10 cellular contexts compared by ENCODE assay signal in the genomic region with DNA sequence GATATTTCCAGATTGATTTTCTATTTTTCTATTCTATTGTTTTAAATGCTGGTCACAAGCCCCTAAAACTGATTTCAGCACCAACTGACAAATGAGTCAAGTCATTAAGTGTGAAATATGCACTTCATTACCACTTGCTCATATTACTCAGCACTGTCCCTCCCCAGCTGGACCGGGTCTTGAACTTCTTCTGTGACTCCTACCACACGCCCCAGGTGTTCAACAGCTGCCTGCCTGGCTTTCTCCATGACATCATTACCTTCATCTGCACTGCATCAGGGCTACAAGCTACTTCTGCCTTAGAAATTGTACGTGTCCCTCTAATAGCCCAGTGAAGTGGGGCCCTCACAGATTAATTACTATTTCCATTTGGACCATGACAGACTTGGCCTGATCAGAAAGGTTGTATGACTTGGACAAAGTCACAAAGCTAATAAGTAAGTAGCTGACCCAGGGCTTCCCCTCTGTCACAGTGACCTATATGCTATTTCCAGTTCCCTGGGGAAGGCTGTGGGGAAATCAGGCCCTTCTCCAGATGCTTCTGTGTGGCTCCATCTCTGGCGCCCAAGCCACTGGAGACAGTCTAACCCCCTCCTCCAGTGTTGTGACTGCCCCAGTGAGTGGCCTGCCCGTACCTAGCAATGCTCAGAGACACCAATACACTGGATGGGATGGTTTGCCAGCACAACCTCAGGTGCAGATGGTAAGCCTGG. TPM values are rescaled to one million over a fixed set of nuclear protein-coding genes. Genes with fewer than 3 reads are reported as not detected.
DNase-seq lines count a peak whose midpoint lies in the region; ATAC-seq, FAIRE-seq and TF ChIP-seq lines count a peak whose summit lies in the region.
"Had no signal": no experiment of that assay in that cellular context is flagged by ENCODE, and none has a peak within 500 bp of the region (broad histone marks: within the 10 kb centered on the region; RNA-seq: fewer than 3 reads in every experiment).

No MANE protein-coding gene starts in this region.

- H3K27me3 Mint-ChIP-seq in astrocyte (ENCODE audit: low read depth, unreplicated experiment): no peaks in the 10 kb centered on the region

- H3K27ac Mint-ChIP-seq in astrocyte (ENCODE audit: unreplicated experiment): no peak overlapping the region

- POLR2A ChIA-PET in HEK293T (lab: Yijun Ruan, JAX): no interaction called here

- H3K36me3 ChIP-seq in astrocyte (ENCODE audit: insufficient read depth, low read length): peaks cover 4% of the 10 kb centered on the region
- no peaks in the 10 kb centered on the region for H3K36me3 ChIP-seq in prostate gland

- H4K20me1 ChIP-seq in astrocyte (ENCODE audit: insufficient read depth, low read length): peaks cover 97% of the 10 kb centered on the region

- H3K27ac ChIP-seq in astrocyte (ENCODE audit: low read depth, low read length) (no peak overlapping the region), prostate gland (peak overlapping the region; percentile 91)

- H3K79me2 ChIP-seq in astrocyte (ENCODE audit: insufficient read depth, low read length): peaks cover 95% of the 10 kb centered on the region

- ATAC-seq in HG03095 (IDR thresholded peaks at IDR 0.05; ENCODE audit: unreplicated experiment): peak; percentile 39

- TF ChIP-seq CTCF in GM13976 (IDR thresholded peaks at IDR 0.05; ENCODE audit: borderline replicate concordance, control extremely low read depth, extremely low read depth, insufficient read depth, missing control alignments) (no peak), astrocyte (IDR thresholded peaks at IDR 0.05; ENCODE audit: insufficient read depth, low read depth, low read length) (no peak), prostate gland (IDR thresholded peaks at IDR 0.05) (no peak)

- H3K4me2 ChIP-seq in astrocyte (ENCODE audit: low read length): no peak overlapping the region

- no peak overlapping the region for H3K4me3 Mint-ChIP-seq in astrocyte (ENCODE audit: unreplicated experiment)

- no peak overlapping the region for H3K9ac ChIP-seq in astrocyte (ENCODE audit: low read length)

- H3K4me1 Mint-ChIP-seq in astrocyte (ENCODE audit: low read depth, unreplicated experiment): peaks cover 53% of the 10 kb centered on the region

- peaks cover 46% of the 10 kb centered on the region for H3K4me1 ChIP-seq in astrocyte (ENCODE audit: insufficient read depth, low read length)
- H3K4me1 ChIP-seq in prostate gland (replicated peaks): peaks cover 79% of the 10 kb centered on the region

- H3K27me3 ChIP-seq in astrocyte (ENCODE audit: insufficient read depth, low read length): no peaks in the 10 kb centered on the region
- H3K27me3 ChIP-seq in prostate gland (replicated peaks; ENCODE audit: insufficient read depth): no peaks in the 10 kb centered on the region

- CTCF ChIA-PET in HEK293T (lab: Yijun Ruan, JAX): no interaction called here

- in situ Hi-C loops in GM13976 (cut with MboI; ENCODE audit: low sequenced_read_pairs, unreplicated experiment): no loop called here

- peaks cover 6% of the 10 kb centered on the region for H3K36me3 Mint-ChIP-seq in astrocyte (ENCODE audit: low read depth, unreplicated experiment)

- H3K9me3 ChIP-seq in astrocyte (ENCODE audit: insufficient read depth, low read depth, low read length) (no peaks in the 10 kb centered on the region), prostate gland (no peaks in the 10 kb centered on the region)

- no peak for FAIRE-seq in astrocyte (lab: Jason Lieb, UNC)

- peaks cover 2% of the 10 kb centered on the region for H3K9me3 Mint-ChIP-seq in astrocyte (ENCODE audit: unreplicated experiment)

- WGBS in prostate gland: 65% methylated on average over 5 of the region's 5 CpGs

- H3K4me3 ChIP-seq in astrocyte (ENCODE audit: insufficient read depth, low read depth, low read length): no peak overlapping the region
- H3K4me3 ChIP-seq in prostate gland: no peak overlapping the region

- no peak overlapping the region for H2AFZ ChIP-seq in astrocyte (ENCODE audit: low read depth, low read length)

- intact Hi-C loops in prostate gland (cut with DNase I): no loop called here

- DNase-seq in GM13976 (ENCODE audit: low spot score) (peak; percentile 78), astrocyte (ENCODE audit: low read depth) (peak; percentile 78), prostate gland (ENCODE audit: low spot score) (no peak), HEK293T (ENCODE audit: extremely low spot score) (no peak), UCSD-AML1 (lab: John Stamatoyannopoulos, UW; ENCODE audit: unreplicated experiment) (no peak), Ammon's horn (ENCODE audit: low spot score) (no peak), NCI-H2081 treated with DMSO at 0.1 percent for 48 hours (lab: John Stamatoyannopoulos, UW) (no peak)
- DNase-seq: anterior cingulate cortex, NCI-H748 treated with DMSO at 0.1 percent for 48 hours had no signal

- TF ChIP-seq POLR2A in prostate gland (IDR thresholded peaks at IDR 0.05): no peak

TF ChIP-seq in HEK293T, 16 proteins besides CTCF, POLR2A, EP300 and RAD21:
- no peak for TF ChIP-seq FOXA1 (IDR thresholded peaks at IDR 0.05)
- no peak for TF ChIP-seq CTBP1 (IDR thresholded peaks at IDR 0.05; ENCODE audit: borderline replicate concordance)
- no peak for TF ChIP-seq SP1 (IDR thresholded peaks at IDR 0.05)
- no peak for TF ChIP-seq TARDBP (IDR thresholded peaks at IDR 0.05)
- no peak for TF ChIP-seq ARNT (IDR thresholded peaks at IDR 0.05)
- TF ChIP-seq HDGF (IDR thresholded peaks at IDR 0.05; ENCODE audit: borderline replicate concordance): no peak
- no peak for TF ChIP-seq ZNF384 (IDR thresholded peaks at IDR 0.05)
- TF ChIP-seq BHLHE40 (IDR thresholded peaks at IDR 0.05; ENCODE audit: borderline replicate concordance): no peak
- TF ChIP-seq, protein P1, sequence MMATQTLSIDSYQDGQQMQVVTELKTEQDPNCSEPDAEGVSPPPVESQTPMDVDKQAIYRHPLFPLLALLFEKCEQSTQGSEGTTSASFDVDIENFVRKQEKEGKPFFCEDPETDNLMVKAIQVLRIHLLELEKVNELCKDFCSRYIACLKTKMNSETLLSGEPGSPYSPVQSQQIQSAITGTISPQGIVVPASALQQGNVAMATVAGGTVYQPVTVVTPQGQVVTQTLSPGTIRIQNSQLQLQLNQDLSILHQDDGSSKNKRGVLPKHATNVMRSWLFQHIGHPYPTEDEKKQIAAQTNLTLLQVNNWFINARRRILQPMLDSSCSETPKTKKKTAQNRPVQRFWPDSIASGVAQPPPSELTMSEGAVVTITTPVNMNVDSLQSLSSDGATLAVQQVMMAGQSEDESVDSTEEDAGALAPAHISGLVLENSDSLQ (IDR thresholded peaks at IDR 0.05): no peak
- TF ChIP-seq FOXK2 (IDR thresholded peaks at IDR 0.05): no peak
- no peak for TF ChIP-seq FOXM1 (IDR thresholded peaks at IDR 0.05; ENCODE audit: borderline replicate concordance)
- no peak for TF ChIP-seq LEF1 (IDR thresholded peaks at IDR 0.05; ENCODE audit: borderline replicate concordance)
- TF ChIP-seq NFRKB (IDR thresholded peaks at IDR 0.05): no peak
- no peak for TF ChIP-seq ELF4 (IDR thresholded peaks at IDR 0.05)
- no peak for TF ChIP-seq SUZ12 (IDR thresholded peaks at IDR 0.05)
- no peak for TF ChIP-seq L3MBTL2 (conservative IDR thresholded peaks at IDR 0.05)

RNA-seq across cellular contexts. Expression of a gene that starts 18.1 kb away (rescaled TPM):
- 32.7 and 33.3 TPM in 2 replicates for total RNA-seq in astrocyte
- total RNA-seq in prostate gland: 10 to 100 TPM; 46.1 to 51.2 TPM

RNA-seq across cellular contexts. Expression of a gene that starts 19.4 kb away (rescaled TPM):
- total RNA-seq in astrocyte: 15.2 and 16.2 TPM in 2 replicates
- 10 to 100 TPM; 27.2 to 33.2 TPM for total RNA-seq in prostate gland

RNA-seq across cellular contexts. Expression of a gene that starts 42.0 kb away (rescaled TPM):
- total RNA-seq in astrocyte (not detected in 2 replicates), prostate gland (1 to 10 TPM in 1 of 2 donors, not detected in 1; 2.5 TPM)

RNA-seq across cellular contexts. Expression of a gene that starts 48.0 kb away (rescaled TPM):
- total RNA-seq in astrocyte (134 and 139 TPM in 2 replicates), prostate gland (100 to 1,000 TPM; 108 to 134 TPM)

RNA-seq across cellular contexts. Expression of a gene that starts 48.1 kb away (rescaled TPM):
- 2.9 and 3.2 TPM in 2 replicates for total RNA-seq in astrocyte
- 10 to 100 TPM in 1 of 2 donors, 1 to 10 TPM in 1; 3.5 to 28.6 TPM for total RNA-seq in prostate gland

Comparison
In these comparisons a context has a peak if more than half of its experiments do, and no peak if none do; other contexts are left out.
1. DNase-seq: peak in GM13976 (single experiment) and astrocyte (single experiment); none in prostate gland (single experiment), HEK293T (single experiment), UCSD-AML1 (single experiment), Ammon's horn (single experiment) and NCI-H2081 treated with DMSO at 0.1 percent for 48 hours (single experiment).